Comparison of ENCODE assay signal across 10 cellular contexts in the genomic region with DNA sequence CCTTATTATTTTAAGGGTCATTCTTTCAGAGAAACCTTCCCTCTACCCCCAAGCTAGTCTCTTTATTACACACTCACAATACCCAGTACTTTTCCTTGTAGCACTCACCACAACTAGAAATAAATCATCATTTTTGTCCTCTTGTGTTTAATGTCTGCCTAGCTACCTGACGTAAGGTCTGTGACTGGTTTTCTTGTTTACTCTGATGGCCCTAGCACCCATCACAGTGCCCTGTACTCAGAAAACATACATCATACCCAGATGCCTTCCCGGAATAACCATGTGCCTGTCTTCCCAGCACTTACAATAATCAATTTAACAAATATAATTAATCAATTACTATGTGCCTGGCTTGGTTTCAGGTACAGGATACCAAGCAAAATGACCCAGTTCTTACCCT. TPM values are rescaled to one million over a fixed set of nuclear protein-coding genes. Genes with fewer than 3 reads are reported as not detected.
DNase-seq lines count a peak whose midpoint lies in the region; ATAC-seq and TF ChIP-seq lines count a peak whose summit lies in the region.
"Had no signal": no experiment of that assay in that cellular context is flagged by ENCODE, and none has a peak within 500 bp of the region (broad histone marks: within the 10 kb centered on the region; RNA-seq: fewer than 3 reads in every experiment).

No MANE protein-coding gene starts in this region.

- H3K4me2 ChIP-seq in neuronal stem cell (ENCODE audit: insufficient read depth, low read length, poor library complexity, severe bottlenecking) (no peak overlapping the region), Karpas-422 (ENCODE audit: low read depth, low read length, poor library complexity, severe bottlenecking) (no peak overlapping the region)

- WGBS in neuronal stem cell (ENCODE audit: extremely low coverage in 2 of 2, insufficient read length in 2 of 2, insufficient replicate concordance in 1 of 2), 2 donors, result no CpG with 5 or more reads among the region's 2 CpGs

- no peak overlapping the region for H3K23ac ChIP-seq in neuronal stem cell (ENCODE audit: low read depth, low read length, poor library complexity)

- no peak overlapping the region for H3K9ac ChIP-seq in neuronal stem cell (ENCODE audit: low read depth, low read length, poor library complexity)
- no peak overlapping the region for H3K9ac ChIP-seq in Karpas-422 (ENCODE audit: low read length)

- H3K9me3 Mint-ChIP-seq in CD8-positive, alpha-beta T cell, result no peaks in the 10 kb centered on the region
- H3K9me3 Mint-ChIP-seq in chondrocyte (ENCODE audit: low read depth), result no peaks in the 10 kb centered on the region

- H4K8ac ChIP-seq in neuronal stem cell (ENCODE audit: low read depth, low read length), result no peak overlapping the region

- intact Hi-C loops in CD8-positive, alpha-beta T cell (cut with DNase I, micrococcal nuclease), result no loop called here

- H2AFZ ChIP-seq in neuronal stem cell (ENCODE audit: low read length) (peak overlapping the region; percentile 95), Karpas-422 (ENCODE audit: low read length) (no peak overlapping the region)

- H2AK5ac ChIP-seq in neuronal stem cell (ENCODE audit: low read depth, low read length), result no peak overlapping the region

- no peaks in the 10 kb centered on the region for H3K9me2 ChIP-seq in Karpas-422 (replicated peaks; ENCODE audit: insufficient read depth, low read length)

- H3K36me3 Mint-ChIP-seq in CD8-positive, alpha-beta T cell, result no peaks in the 10 kb centered on the region
- no peaks in the 10 kb centered on the region for H3K36me3 Mint-ChIP-seq in chondrocyte (ENCODE audit: low read depth)

- no peaks in the 10 kb centered on the region for H3K36me3 ChIP-seq in CD8-positive, alpha-beta T cell (ENCODE audit: insufficient read depth, low read length)
- H3K36me3 ChIP-seq in neuronal stem cell (replicated peaks in 1 of 2; ENCODE audit: control insufficient read depth in 2 of 2, insufficient read depth in 2 of 2, low read length in 2 of 2) (no peaks in the 10 kb centered on the region), Karpas-422 (ENCODE audit: insufficient read depth, low read length) (no peaks in the 10 kb centered on the region)

- POLR2A ChIA-PET in CD8-positive, alpha-beta T cell (lab: Charles Lee), result interaction anchor here (0.9 to 1.5 kb wide), 3 partner anchors 20 to 27 kb away, joined by 3 to 5 read pairs (median 3); no protein-coding TSS in a partner anchor

- H3K4me3 ChIP-seq in CD8-positive, alpha-beta T cell (ENCODE audit: low read depth, low read length), result no peak overlapping the region
- H3K4me3 ChIP-seq in neuronal stem cell (ENCODE audit: low read length in 2 of 2) (no peak overlapping the region), Karpas-422 (ENCODE audit: low read length) (no peak overlapping the region)
- H3K4me3 ChIP-seq: SK-N-MC had no signal

- H3K9me3 ChIP-seq in CD8-positive, alpha-beta T cell (ENCODE audit: low read length), result no peaks in the 10 kb centered on the region
- H3K9me3 ChIP-seq in neuronal stem cell (replicated peaks in 1 of 2; ENCODE audit: control insufficient read depth in 2 of 2, insufficient read depth in 1 of 2, low read depth in 1 of 2, low read length in 2 of 2), result no peaks in the 10 kb centered on the region
- no peaks in the 10 kb centered on the region for H3K9me3 ChIP-seq in Karpas-422 (ENCODE audit: low read length)

- no peak overlapping the region for H3K14ac ChIP-seq in neuronal stem cell (ENCODE audit: low read length)

- no peaks in the 10 kb centered on the region for H3K27me3 Mint-ChIP-seq in CD8-positive, alpha-beta T cell (ENCODE audit: low read depth)
- H3K27me3 Mint-ChIP-seq in chondrocyte (ENCODE audit: low read depth), result no peaks in the 10 kb centered on the region

- peak overlapping the region; percentile 89 for H3K27ac Mint-ChIP-seq in CD8-positive, alpha-beta T cell
- H3K27ac Mint-ChIP-seq in chondrocyte (ENCODE audit: unreplicated experiment), result peak overlapping the region; percentile 100

- no peak for DNase-seq in CD8-positive, alpha-beta T cell
- peak; percentile 62 for DNase-seq in RPMI7951 (ENCODE audit: low read depth)
- no peak for DNase-seq in chondrocyte (ENCODE audit: low spot score)
- DNase-seq in neuronal stem cell (ENCODE audit: low spot score), result no peak
- no peak for DNase-seq in RPMI8226
- DNase-seq in Karpas-422, result no peak
- no peak for DNase-seq in NCI-H2171 treated with DMSO at 0.1 percent for 48 hours (lab: John Stamatoyannopoulos, UW)
- DNase-seq: MM.1S had no signal

- no peak overlapping the region for H2BK5ac ChIP-seq in neuronal stem cell (ENCODE audit: low read length)

- H3K79me2 ChIP-seq in Karpas-422 (ENCODE audit: low read length), result no peaks in the 10 kb centered on the region

- H3K27ac ChIP-seq in CD8-positive, alpha-beta T cell (ENCODE audit: low read depth, low read length), result no peak overlapping the region
- no peak overlapping the region for H3K27ac ChIP-seq in neuronal stem cell (replicated peaks; ENCODE audit: low read length)
- H3K27ac ChIP-seq in Karpas-422 (ENCODE audit: low read length), result no peak overlapping the region
- H3K27ac ChIP-seq: SK-N-MC had no signal

- peak overlapping the region; percentile 20 for H3K4me3 Mint-ChIP-seq in CD8-positive, alpha-beta T cell
- no peak overlapping the region for H3K4me3 Mint-ChIP-seq in chondrocyte (ENCODE audit: unreplicated experiment)

- CTCF ChIA-PET in CD8-positive, alpha-beta T cell (lab: Charles Lee), result interaction anchor here (0.5 to 1.7 kb wide), 9 partner anchors 13 to 108 kb away, joined by 3 to 5 read pairs (median 3); a partner anchor contains a TSS

- H4K91ac ChIP-seq in neuronal stem cell (ENCODE audit: low read depth, low read length, poor library complexity), result no peak overlapping the region

- ATAC-seq in CD8-positive, alpha-beta T cell, result no peak
- ATAC-seq in GM19395 (IDR thresholded peaks at IDR 0.05; ENCODE audit: unreplicated experiment), result no peak

- no peak overlapping the region for H2BK12ac ChIP-seq in neuronal stem cell (ENCODE audit: low read length)

- H3K4me1 Mint-ChIP-seq in CD8-positive, alpha-beta T cell (ENCODE audit: low read depth), result peaks cover 57% of the 10 kb centered on the region
- H3K4me1 Mint-ChIP-seq in chondrocyte (ENCODE audit: low read depth), result peaks cover 67% of the 10 kb centered on the region

- H4K20me1 ChIP-seq in Karpas-422 (ENCODE audit: insufficient read depth, low read depth, low read length), result no peaks in the 10 kb centered on the region

- H2BK15ac ChIP-seq in neuronal stem cell (ENCODE audit: low read length), result no peak overlapping the region

- no peak overlapping the region for H3K18ac ChIP-seq in neuronal stem cell (ENCODE audit: low read length)

- H3K4ac ChIP-seq in neuronal stem cell (ENCODE audit: low read length), result no peak overlapping the region

- no peak overlapping the region for H2BK120ac ChIP-seq in neuronal stem cell (ENCODE audit: low read depth, low read length)

- no peak for TF ChIP-seq CTCF in CD8-positive, alpha-beta T cell (IDR thresholded peaks at IDR 0.05)
- TF ChIP-seq CTCF in chondrocyte (IDR thresholded peaks at IDR 0.05), result no peak

- H3K79me1 ChIP-seq in neuronal stem cell (ENCODE audit: low read depth, low read length), result no peaks in the 10 kb centered on the region

- H3K4me1 ChIP-seq in CD8-positive, alpha-beta T cell (ENCODE audit: insufficient read depth, low read length), result peaks cover 38% of the 10 kb centered on the region
- H3K4me1 ChIP-seq in neuronal stem cell (ENCODE audit: control insufficient read depth in 2 of 2, insufficient read depth in 1 of 2, low read depth in 1 of 2, low read length in 2 of 2) (peaks cover 15 to 23% of the 10 kb centered on the region in 2 donors), Karpas-422 (ENCODE audit: low read length) (no peaks in the 10 kb centered on the region)

- H3K27me3 ChIP-seq in CD8-positive, alpha-beta T cell (ENCODE audit: insufficient read depth, low read length), result no peaks in the 10 kb centered on the region
- H3K27me3 ChIP-seq in neuronal stem cell (ENCODE audit: control insufficient read depth in 3 of 3, insufficient read depth in 3 of 3, low read depth in 1 of 3, low read length in 3 of 3) (no peaks in the 10 kb centered on the region), Karpas-422 (ENCODE audit: low read length) (no peaks in the 10 kb centered on the region)

RNA-seq across cellular contexts. Expression of a gene that starts 25.8 kb away (rescaled TPM):
- total RNA-seq in CD8-positive, alpha-beta T cell, result 1 to 10 TPM; 9.7 to 9.9 TPM
- total RNA-seq in RPMI7951 (2014; rRNA removed; shearing (Covaris generic)), result 377 and 410 TPM in 2 replicates
- 332 to 354 TPM (median 333 TPM) in 3 replicates for total RNA-seq in chondrocyte
- polyA plus RNA-seq in neuronal stem cell (2013, experiment 1 of 2), result 11.0 TPM
- polyA plus RNA-seq in neuronal stem cell (2013, experiment 2 of 2), result 10.9 TPM
- 0.19 and 0.54 TPM in 2 replicates for total RNA-seq in Karpas-422 (2014; rRNA removed; shearing (Covaris generic); ENCODE audit: low replicate concordance)

RNA-seq across cellular contexts. Expression of a gene that starts 27.7 kb away (rescaled TPM):
- 10 to 100 TPM; 27.5 to 27.8 TPM for total RNA-seq in CD8-positive, alpha-beta T cell
- 108 and 118 TPM in 2 replicates for total RNA-seq in RPMI7951 (2014; rRNA removed; shearing (Covaris generic))
- total RNA-seq in chondrocyte, result 66.8 to 72.7 TPM (median 69.1 TPM) in 3 replicates
- 107 TPM for polyA plus RNA-seq in neuronal stem cell (2013, experiment 1 of 2)
- 102 TPM for polyA plus RNA-seq in neuronal stem cell (2013, experiment 2 of 2)
- 58.2 and 103 TPM in 2 replicates for total RNA-seq in Karpas-422 (2014; rRNA removed; shearing (Covaris generic); ENCODE audit: low replicate concordance)

RNA-seq across cellular contexts. Expression of a gene that starts 50.0 kb away (rescaled TPM):
- 10 to 100 TPM; 61.3 to 63.1 TPM for total RNA-seq in CD8-positive, alpha-beta T cell
- 1,269 and 1,837 TPM in 2 replicates for total RNA-seq in RPMI7951 (2014; rRNA removed; shearing (Covaris generic))
- 681 to 975 TPM (median 692 TPM) in 3 replicates for total RNA-seq in chondrocyte
- polyA plus RNA-seq in neuronal stem cell (2013, experiment 1 of 2), result 2,147 TPM
- polyA plus RNA-seq in neuronal stem cell (2013, experiment 2 of 2), result 2,146 TPM
- 403 and 427 TPM in 2 replicates for total RNA-seq in Karpas-422 (2014; rRNA removed; shearing (Covaris generic); ENCODE audit: low replicate concordance)

RNA-seq across cellular contexts. Expression of a gene that starts 53.1 kb away (rescaled TPM):
- 10 to 100 TPM; 38.9 to 48.8 TPM for total RNA-seq in CD8-positive, alpha-beta T cell
- 6.4 and 13.6 TPM in 2 replicates for total RNA-seq in RPMI7951 (2014; rRNA removed; shearing (Covaris generic))
- 25.5 to 33.5 TPM (median 33.1 TPM) in 3 replicates for total RNA-seq in chondrocyte
- 50.3 TPM for polyA plus RNA-seq in neuronal stem cell (2013, experiment 1 of 2)
- polyA plus RNA-seq in neuronal stem cell (2013, experiment 2 of 2), result 51.5 TPM
- 9.4 and 11.0 TPM in 2 replicates for total RNA-seq in Karpas-422 (2014; rRNA removed; shearing (Covaris generic); ENCODE audit: low replicate concordance)

Comparison
In these comparisons a context has a peak if more than half of its experiments do, and no peak if none do; other contexts are left out.
1. RNA of a gene that starts 25.8 kb away (total RNA-seq): 377 to 410 TPM in RPMI7951 and 332 to 354 TPM in chondrocyte; 9.7 to 9.9 TPM in CD8-positive, alpha-beta T cell and 0.19 to 0.54 TPM in Karpas-422; every median in the first group is over 10 times any median in the second.